ENCODE assay signal across 8 cellular contexts in genomic region chr1:150567341-150567716, GRCh38. TPM values are rescaled to one million over a fixed set of nuclear protein-coding genes. Genes with fewer than 3 reads are reported as not detected.
DNase-seq lines count a peak whose midpoint lies in the region; ATAC-seq and TF ChIP-seq lines count a peak whose summit lies in the region.

No MANE protein-coding gene starts in this region.

- WGBS in esophagus, 2 donors = 9 to 17% methylated on average over 3 of the region's 3 CpGs
- whole genome bisulfite sequencing in ovary, 3 donors = 0 to 3% (median 2%) methylated on average over 3 of the region's 3 CpGs

- no peaks in the 10 kb centered on the region for H3K27me3 ChIP-seq in esophagus (ENCODE audit: control insufficient read depth in 1 of 2, insufficient read depth in 2 of 2, low read length in 2 of 2)
- no peaks in the 10 kb centered on the region for H3K27me3 ChIP-seq in ovary

- ATAC-seq in GM18498 (IDR thresholded peaks at IDR 0.05; ENCODE audit: unreplicated experiment) (peak; percentile 26), HG03196 (IDR thresholded peaks at IDR 0.05; ENCODE audit: unreplicated experiment) (peak; percentile 28), GM19467 (IDR thresholded peaks at IDR 0.05; ENCODE audit: unreplicated experiment) (no peak)

- DNase-seq in activated CD4-positive, alpha-beta T cell treated with anti-CD3 and anti-CD28 coated beads, Interleukin-2, amount 50 U/mL, for 4 hours = peak; percentile 37 to 51
- DNase-seq in ovary (peak in 1 of 5 donors; percentile 37), NCI-H128 (lab: John Stamatoyannopoulos, UW; ENCODE audit: unreplicated experiment) (no peak), SHP77 treated with DMSO at 0.1 percent for 48 hours (lab: John Stamatoyannopoulos, UW) (no peak)

- TF ChIP-seq POLR2A in ovary (IDR thresholded peaks at IDR 0.05) = no peak

- H3K9me3 ChIP-seq in esophagus (ENCODE audit: control insufficient read depth in 2 of 2, insufficient read depth in 1 of 2, low read depth in 1 of 2, low read length in 1 of 2) (no peaks in the 10 kb centered on the region), ovary (no peaks in the 10 kb centered on the region)

- TF ChIP-seq EP300 in ovary (IDR thresholded peaks at IDR 0.05) = no peak

- H3K36me3 ChIP-seq in esophagus (ENCODE audit: control insufficient read depth in 2 of 2, insufficient read depth in 2 of 2, low read length in 1 of 2) (no peaks in the 10 kb centered on the region), ovary (no peaks in the 10 kb centered on the region)

- H3K27ac ChIP-seq in esophagus (ENCODE audit: low read depth in 2 of 2, low read length in 1 of 2) (peak overlapping the region; percentile 93 to 98), ovary (peak overlapping the region; percentile 65 to 91)

- H3K4me1 ChIP-seq in esophagus (ENCODE audit: control insufficient read depth in 2 of 2, insufficient read depth in 2 of 2, low read length in 1 of 2) = peaks cover 6 to 32% of the 10 kb centered on the region in 2 donors
- H3K4me1 ChIP-seq in ovary (ENCODE audit: insufficient read depth) = peaks cover 51% of the 10 kb centered on the region

- TF ChIP-seq CTCF in ovary (IDR thresholded peaks at IDR 0.05) = no peak

- intact Hi-C loops in ovary (cut with DNase I) = loop anchor here in 1 of 4 donors (5.0 kb wide), 1 partner anchor 45 kb away; no protein-coding TSS in a partner anchor

- H3K4me3 ChIP-seq in esophagus (ENCODE audit: low read depth in 1 of 2, low read length in 2 of 2) = peak overlapping the region in 1 of 2 donors; percentile 36
- H3K4me3 ChIP-seq in ovary = peak overlapping the region; percentile 27

RNA-seq across cellular contexts. Expression of gene MCL1, which starts 12.1 kb away (rescaled TPM):
- polyA plus RNA-seq in esophagus = 100 to 1,000 TPM in 1 of 2 donors, 10 to 100 TPM in 1; 99.3 to 101 TPM
- total RNA-seq in ovary = 100 to 1,000 TPM in 6 of 7 donors, 10 to 100 TPM in 1; 91.1 to 280 (median 145) TPM
- polyA plus RNA-seq in ovary = 100 to 1,000 TPM in 1 of 2 donors, 10 to 100 TPM in 1; 74.2 to 209 TPM

RNA-seq across cellular contexts. Expression of gene ADAMTSL4, which starts 18.1 kb away (rescaled TPM):
- polyA plus RNA-seq in esophagus = 100 to 1,000 TPM in 1 of 2 donors, 10 to 100 TPM in 1; 43.2 to 108 TPM
- total RNA-seq in ovary = 10 to 100 TPM; 11.6 to 86.6 (median 22.5) TPM
- 10 to 100 TPM in 1 of 2 donors, 1 to 10 TPM in 1; 8.8 to 12.1 TPM for polyA plus RNA-seq in ovary

RNA-seq across cellular contexts. Expression of gene FALEC, which starts 51.8 kb away (rescaled TPM):
- polyA plus RNA-seq in esophagus (1 to 10 TPM; 2.1 to 4.6 TPM), ovary (under 1 TPM in 1 of 2 donors, not detected in 1; 0.51 TPM)
- 1 to 10 TPM in 1 of 7 donors, under 1 TPM in 2, not detected in 4; 0.69 to 1.7 (median 0.86) TPM for total RNA-seq in ovary

RNA-seq across cellular contexts. Expression of gene ECM1, which starts 59.4 kb away (rescaled TPM):
- polyA plus RNA-seq in esophagus = 1,000 to 10,000 TPM; 1,189 to 4,054 TPM
- total RNA-seq in ovary = 10 to 100 TPM in 1 of 7 donors, 1 to 10 TPM in 6; 1.8 to 11.0 (median 6.2) TPM
- polyA plus RNA-seq in ovary = 10 to 100 TPM in 1 of 2 donors, 1 to 10 TPM in 1; 4.3 to 16.7 TPM

Comparison
In these comparisons a context has a peak if more than half of its experiments do, and no peak if none do; other contexts are left out.
1. DNase-seq: peak in activated CD4-positive, alpha-beta T cell treated with anti-CD3 and anti-CD28 coated beads, Interleukin-2, amount 50 U/mL, for 4 hours (2 of 2); none in NCI-H128 (single experiment) and SHP77 treated with DMSO at 0.1 percent for 48 hours (single experiment).